Comparison of ENCODE assay signal across 8 cellular contexts in the genomic region with DNA sequence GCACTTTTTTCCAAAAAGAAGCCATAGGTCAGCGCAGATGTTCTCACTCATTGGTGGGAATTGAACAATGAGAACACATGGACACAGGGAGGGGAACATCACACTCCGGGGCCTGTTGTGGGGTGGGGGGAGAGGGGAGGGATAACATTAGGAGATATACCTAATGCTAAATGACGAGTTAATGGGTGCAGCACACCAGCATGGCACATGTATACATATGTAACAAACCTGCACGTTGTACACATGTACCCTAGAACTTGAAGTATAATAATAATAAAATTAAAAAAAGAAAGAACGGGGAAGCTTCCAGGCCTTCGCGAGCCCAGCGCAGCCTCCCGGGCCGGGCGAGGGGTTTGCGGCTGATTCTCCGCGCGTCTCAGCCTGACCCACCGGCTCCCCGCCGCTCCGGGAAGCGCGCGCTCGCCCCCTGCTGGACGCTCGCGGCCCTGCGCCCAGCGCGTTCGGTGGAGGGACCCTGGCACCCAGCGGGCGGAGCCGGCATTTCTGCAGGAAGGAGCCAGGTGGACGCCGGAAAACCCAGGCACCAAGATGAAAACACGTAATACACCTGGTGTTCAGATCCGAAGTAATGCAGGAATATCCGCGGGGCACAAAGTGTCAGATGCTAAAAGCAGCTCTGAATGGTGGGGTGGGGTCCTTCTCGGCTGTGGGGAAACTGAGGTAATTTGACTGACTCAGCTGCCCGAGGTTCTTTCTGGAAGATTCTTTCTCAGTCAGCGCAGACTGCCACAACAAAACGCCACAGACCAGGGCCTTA.
A peak's percentile ranks its signal among the peaks of the same experiment; 100 is the strongest.
DNase-seq lines count a peak whose midpoint lies in the region; ATAC-seq and TF ChIP-seq lines count a peak whose summit lies in the region.
"Not testable (repeated sequence)": the region's sequence is repeated elsewhere in the genome, so short reads cannot be mapped to it uniquely, and the experiment has no call there.

No MANE protein-coding gene starts in this region.

- H3K27ac ChIP-seq in body of pancreas; trophoblast cell (ENCODE audit: low read depth, low read length): not testable (repeated sequence)

- H3K18ac ChIP-seq in trophoblast cell (ENCODE audit: low read length): not testable (repeated sequence)

- not testable (repeated sequence) for H3K9ac ChIP-seq in trophoblast cell (ENCODE audit: low read length)

- H2BK5ac ChIP-seq in trophoblast cell (ENCODE audit: low read depth, low read length, poor library complexity): not testable (repeated sequence)

- not testable (repeated sequence) for H2BK12ac ChIP-seq in trophoblast cell (ENCODE audit: low read length)

- peak; percentile 81 for DNase-seq in DMS79 treated with DMSO at 0.1 percent for 48 hours (lab: John Stamatoyannopoulos, UW)
- DNase-seq in HT1080 (ENCODE audit: low read depth): peak; percentile 58
- DNase-seq in NCI-H82 (lab: John Stamatoyannopoulos, UW): peak; percentile 74
- peak; percentile 42 for DNase-seq in activated CD4-positive, alpha-beta T cell treated with anti-CD3 and anti-CD28 coated beads for 1 hour
- DNase-seq in body of pancreas: peak; percentile 75 to 85 (median 82)
- DNase-seq in left ventricle myocardium superior: peak; percentile 83
- peak; percentile 50 to 79 for DNase-seq in trophoblast cell
- peak; percentile 70 for DNase-seq in superior temporal gyrus (ENCODE audit: extremely low spot score)

- not testable (repeated sequence) for H3K79me1 ChIP-seq in trophoblast cell (ENCODE audit: low read length)

- not testable (repeated sequence) for H2BK120ac ChIP-seq in trophoblast cell (ENCODE audit: insufficient read depth, low read length, poor library complexity)

- not testable (repeated sequence) for TF ChIP-seq POLR2A in body of pancreas (IDR thresholded peaks at IDR 0.05)

- not testable (repeated sequence) for H3K23ac ChIP-seq in trophoblast cell (ENCODE audit: low read length)

- H4K91ac ChIP-seq in trophoblast cell (ENCODE audit: low read depth, low read length): not testable (repeated sequence)

- H3K4ac ChIP-seq in trophoblast cell (ENCODE audit: low read depth, low read length): not testable (repeated sequence)

- H3K36me3 ChIP-seq in body of pancreas (replicated peaks in 1 of 2; ENCODE audit: insufficient read depth in 1 of 2, low read depth in 2 of 2); trophoblast cell (ENCODE audit: control insufficient read depth in 1 of 2, insufficient read depth in 2 of 2, low read length in 2 of 2): not testable (repeated sequence)

- H3K4me3 ChIP-seq in body of pancreas; trophoblast cell (ENCODE audit: low read depth, low read length): not testable (repeated sequence)

- not testable (repeated sequence) for H3K79me2 ChIP-seq in trophoblast cell (ENCODE audit: control insufficient read depth, insufficient read depth, low read length, poor library complexity)

- not testable (repeated sequence) for H4K8ac ChIP-seq in trophoblast cell (ENCODE audit: low read depth, low read length)

- H3K14ac ChIP-seq in trophoblast cell (ENCODE audit: low read length): not testable (repeated sequence)

- H3K27me3 ChIP-seq in body of pancreas; trophoblast cell (ENCODE audit: insufficient read depth, low read length): not testable (repeated sequence)

- not testable (repeated sequence) for H2AK5ac ChIP-seq in trophoblast cell (ENCODE audit: low read length)

- peak; percentile 87 for ATAC-seq in body of pancreas
- peak; percentile 95 for ATAC-seq in left ventricle myocardium superior

- H2AFZ ChIP-seq in trophoblast cell (ENCODE audit: insufficient read depth, low read length, poor library complexity): not testable (repeated sequence)

- H3K4me2 ChIP-seq in trophoblast cell (ENCODE audit: low read length): not testable (repeated sequence)

- peak; percentile 100 for TF ChIP-seq CTCF in body of pancreas (IDR thresholded peaks at IDR 0.05)

- 7 to 12% methylated on average over 27 to 43 of the region's 43 CpGs for WGBS in body of pancreas, 2 donors
- no CpG with 5 or more reads among the region's 43 CpGs for WGBS in trophoblast cell (ENCODE audit: extremely low coverage, insufficient coverage, insufficient read length)

- not testable (repeated sequence) for H3K4me1 ChIP-seq in body of pancreas; trophoblast cell (ENCODE audit: control insufficient read depth in 1 of 2, insufficient read depth in 2 of 2, low read length in 2 of 2)

- H4K12ac ChIP-seq in trophoblast cell (ENCODE audit: low read depth, low read length): not testable (repeated sequence)

- intact Hi-C loops in body of pancreas (cut with DNase I) (loop anchor here (5.0 to 10.0 kb wide), 3 partner anchors 325 to 718 kb away; partner anchors contain the start of gene OLFM1), left ventricle myocardium superior (cut with micrococcal nuclease) (loop anchor here (10.0 kb wide), 1 partner anchor 328 kb away; the partner anchor contains the start of gene OLFM1)

- not testable (repeated sequence) for H3K9me3 ChIP-seq in body of pancreas; trophoblast cell (ENCODE audit: insufficient read depth, low read depth, low read length)
